9 cellular contexts compared by ENCODE assay signal in genomic region chr17:35368086-35368824, GRCh38. TPM values are rescaled to one million over a fixed set of nuclear protein-coding genes. Genes with fewer than 3 reads are reported as not detected.
A peak's percentile ranks its signal among the peaks of the same experiment; 100 is the strongest.
DNase-seq lines count a peak whose midpoint lies in the region; ATAC-seq, FAIRE-seq and TF ChIP-seq lines count a peak whose summit lies in the region.
"Had no signal": no experiment of that assay in that cellular context is flagged by ENCODE, and none has a peak within 500 bp of the region (broad histone marks: within the 10 kb centered on the region; RNA-seq: fewer than 3 reads in every experiment).

No MANE protein-coding gene starts in this region.

- no peak for TF ChIP-seq POLR2A in ovary (IDR thresholded peaks at IDR 0.05)

- no peaks in the 10 kb centered on the region for H3K9me3 ChIP-seq in CD4-positive, alpha-beta memory T cell (ENCODE audit: control insufficient read depth in 1 of 2, low read length in 2 of 2)
- H3K9me3 ChIP-seq in ovary = no peaks in the 10 kb centered on the region

- no peaks in the 10 kb centered on the region for H3K27me3 Mint-ChIP-seq in CD4-positive, alpha-beta memory T cell

- H3K4me1 Mint-ChIP-seq in CD4-positive, alpha-beta memory T cell = peaks cover 32 to 76% (median 50%) of the 10 kb centered on the region in 4 donors

- CTCF ChIA-PET in CD4-positive, alpha-beta memory T cell (lab: Charles Lee; ENCODE audit: partially characterized antibody) = interaction anchor here (1.3 to 1.8 kb wide), 2 partner anchors 55 to 170 kb away, joined by 3 to 6 read pairs; no protein-coding TSS in a partner anchor

- POLR2A ChIA-PET in CD4-positive, alpha-beta memory T cell (lab: Charles Lee; ENCODE audit: partially characterized antibody) = interaction anchor here (1.1 to 1.3 kb wide), 3 partner anchors 22 to 119 kb away, joined by 3 to 5 read pairs (median 4); no protein-coding TSS in a partner anchor

- no peak for TF ChIP-seq CTCF in ovary (IDR thresholded peaks at IDR 0.05)

- H3K27ac ChIP-seq in CD4-positive, alpha-beta memory T cell (ENCODE audit: low read depth, low read length) = no peak overlapping the region
- H3K27ac ChIP-seq in ovary = no peak overlapping the region

- H3K4me1 ChIP-seq in CD4-positive, alpha-beta memory T cell (ENCODE audit: insufficient read depth, low read length) = peaks cover 51% of the 10 kb centered on the region
- H3K4me1 ChIP-seq in ovary (ENCODE audit: insufficient read depth) = no peaks in the 10 kb centered on the region

- H3K4me3 Mint-ChIP-seq in CD4-positive, alpha-beta memory T cell = peak overlapping the region in 7 of 8 donors; percentile 43 to 72 (median 52)

- peak; percentile 96 for ATAC-seq in HG03135 (IDR thresholded peaks at IDR 0.05; ENCODE audit: unreplicated experiment)

- peaks cover under 1% of the 10 kb centered on the region for H3K36me3 ChIP-seq in CD4-positive, alpha-beta memory T cell (ENCODE audit: insufficient read depth, low read length)
- no peaks in the 10 kb centered on the region for H3K36me3 ChIP-seq in ovary

- H3K27ac Mint-ChIP-seq in CD4-positive, alpha-beta memory T cell = peak overlapping the region; percentile 38 to 82 (median 72)

- intact Hi-C loops in CD4-positive, alpha-beta memory T cell (cut with micrococcal nuclease) = no loop called here
- intact Hi-C loops in ovary (cut with DNase I) = no loop called here

- no peaks in the 10 kb centered on the region for H3K27me3 ChIP-seq in CD4-positive, alpha-beta memory T cell (ENCODE audit: insufficient read depth, low read length)
- no peaks in the 10 kb centered on the region for H3K27me3 ChIP-seq in ovary

- 48 to 63% (median 57%) methylated on average over 4 of the region's 4 CpGs for WGBS in ovary, 3 donors

- H3K4me3 ChIP-seq in CD4-positive, alpha-beta memory T cell (ENCODE audit: low read length in 2 of 2) = peak overlapping the region in 1 of 2 donors; percentile 3
- H3K4me3 ChIP-seq in ovary = no peak overlapping the region

- H3K36me3 Mint-ChIP-seq in CD4-positive, alpha-beta memory T cell = peaks cover 25 to 30% of the 10 kb centered on the region in 2 donors

- FAIRE-seq in GM19239 (lab: Jason Lieb, UNC) = peak; percentile 99
- FAIRE-seq: astrocyte had no signal

- peaks cover 0 to 14% (median 4%) of the 10 kb centered on the region in 8 donors for H3K9me3 Mint-ChIP-seq in CD4-positive, alpha-beta memory T cell

- TF ChIP-seq EP300 in ovary (IDR thresholded peaks at IDR 0.05) = no peak

- DNase-seq in CD4-positive, alpha-beta memory T cell = peak; percentile 22 to 44 (median 34)
- peak; percentile 46 for DNase-seq in GM19239 (ENCODE audit: insufficient read length, low spot score)
- DNase-seq in T-helper 22 cell (ENCODE audit: low read depth) = peak; percentile 11
- peak; percentile 16 for DNase-seq in mucosa of gallbladder (ENCODE audit: low spot score)
- no peak for DNase-seq in ovary
- DNase-seq in HK-2 (ENCODE audit: unreplicated experiment) = no peak
- no peak for DNase-seq in foreskin melanocyte

RNA-seq across cellular contexts. Expression of gene SLFN11, which starts 5.2 kb away (rescaled TPM):
- total RNA-seq in CD4-positive, alpha-beta memory T cell = 10 to 100 TPM; 72.4 to 74.2 TPM
- polyA plus RNA-seq in CD4-positive, alpha-beta memory T cell = 10 to 100 TPM in 1 of 2 donors, 1 to 10 TPM in 1; 6.6 to 13.6 TPM
- total RNA-seq in mucosa of gallbladder (12.3 TPM), ovary (10 to 100 TPM; 27.7 to 75.0 (median 42.7) TPM)
- polyA plus RNA-seq in ovary = 10 to 100 TPM in 1 of 2 donors, 1 to 10 TPM in 1; 9.6 to 36.0 TPM

Comparison
In these comparisons a context has a peak if more than half of its experiments do, and no peak if none do; other contexts are left out.
1. DNase-seq: peak in CD4-positive, alpha-beta memory T cell (5 of 5), GM19239 (single experiment), T-helper 22 cell (single experiment) and mucosa of gallbladder (single experiment); none in ovary (0 of 5), HK-2 (single experiment) and foreskin melanocyte (single experiment).